34 cellular contexts compared by ENCODE assay signal in the genomic region with DNA sequence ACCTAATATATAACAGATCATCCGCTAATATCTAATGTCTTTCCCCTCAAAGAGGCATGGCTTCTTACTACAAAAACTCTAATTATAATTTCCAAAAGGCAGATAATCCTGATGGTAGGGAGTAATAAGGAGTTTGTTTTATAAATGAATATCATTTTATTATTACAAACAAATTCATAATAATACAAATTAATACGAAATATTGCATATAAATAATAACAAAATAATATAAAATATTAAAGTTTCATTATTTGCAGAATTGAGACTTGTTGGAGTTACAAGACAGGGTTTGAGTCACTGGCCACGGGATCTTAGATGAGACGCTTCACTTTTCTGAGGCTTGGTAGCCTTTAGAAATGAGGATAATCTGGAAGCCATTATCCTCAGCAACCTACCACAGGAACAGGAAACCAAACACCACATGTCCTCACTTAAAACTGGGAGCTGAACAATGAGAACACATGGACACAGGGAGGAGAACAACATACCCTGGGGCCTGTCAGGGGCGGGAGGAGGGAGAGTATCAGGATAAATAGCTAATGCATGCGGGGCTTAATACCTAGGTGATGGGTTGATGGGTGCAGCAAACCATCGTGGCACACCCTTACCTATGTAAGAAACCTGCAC. TPM values are rescaled to one million over a fixed set of nuclear protein-coding genes. Genes with fewer than 3 reads are reported as not detected.
DNase-seq lines count a peak whose midpoint lies in the region; ATAC-seq and TF ChIP-seq lines count a peak whose summit lies in the region.
"Had no signal": no experiment of that assay in that cellular context is flagged by ENCODE, and none has a peak within 500 bp of the region (broad histone marks: within the 10 kb centered on the region; RNA-seq: fewer than 3 reads in every experiment).

No MANE protein-coding gene starts in this region.

- H4K20me1 ChIP-seq in hepatocyte (ENCODE audit: insufficient read depth, poor library complexity, severe bottlenecking) = no peaks in the 10 kb centered on the region

- H3K36me3 Mint-ChIP-seq in HFFc6 (ENCODE audit: low read depth) = no peaks in the 10 kb centered on the region
- H3K36me3 Mint-ChIP-seq: CD4-positive, CD25-positive, alpha-beta regulatory T cell; natural killer cell had no signal

- H3K4me3 ChIP-seq in BJ (ENCODE audit: low read depth, low read length) (no peak overlapping the region), SK-N-MC (no peak overlapping the region), hepatocyte (no peak overlapping the region), suprapubic skin (no peak overlapping the region)
- H3K4me3 ChIP-seq: gastrocnemius medialis, K562, lung, MG63, mucosa of descending colon, stomach, thyroid gland, vagina had no signal

- H3K4me1 ChIP-seq in hepatocyte (ENCODE audit: insufficient read depth) (no peaks in the 10 kb centered on the region), suprapubic skin (peaks cover 3% of the 10 kb centered on the region)
- H3K4me1 ChIP-seq: thyroid gland, vagina had no signal

- POLR2A ChIA-PET in BJ (lab: Charles Lee) = no interaction called here

- peak overlapping the region; percentile 53 for H3K4me3 Mint-ChIP-seq in HFFc6
- H3K4me3 Mint-ChIP-seq: CD4-positive, CD25-positive, alpha-beta regulatory T cell; dendritic cell treated with granulocyte-macrophage colony-stimulating factor and Interleukin-4, amounts not matched to agents 40 ng/mL and 50 ng/mL, for 4 days; natural killer cell had no signal

- H3K27ac Mint-ChIP-seq in HFFc6 = no peak overlapping the region
- H3K27ac Mint-ChIP-seq: CD4-positive, CD25-positive, alpha-beta regulatory T cell; dendritic cell treated with granulocyte-macrophage colony-stimulating factor and Interleukin-4, amounts not matched to agents 40 ng/mL and 50 ng/mL, for 4 days; natural killer cell had no signal

- H3K4me2 ChIP-seq in hepatocyte = no peak overlapping the region

- no peak for TF ChIP-seq CTCF in BJ (IDR thresholded peaks at IDR 0.05; ENCODE audit: insufficient read depth, low read depth, low read length)
- no peak for TF ChIP-seq CTCF in HFFc6 (IDR thresholded peaks at IDR 0.05)
- TF ChIP-seq CTCF in hepatocyte (IDR thresholded peaks at IDR 0.05; ENCODE audit: poor library complexity) = no peak
- no peak for TF ChIP-seq CTCF in suprapubic skin (IDR thresholded peaks at IDR 0.05)

- H2AFZ ChIP-seq in hepatocyte = no peak overlapping the region

- H3K27me3 Mint-ChIP-seq in HFFc6 (ENCODE audit: insufficient read depth) = peaks cover 8% of the 10 kb centered on the region
- H3K27me3 Mint-ChIP-seq: CD4-positive, CD25-positive, alpha-beta regulatory T cell; dendritic cell treated with granulocyte-macrophage colony-stimulating factor and Interleukin-4, amounts not matched to agents 40 ng/mL and 50 ng/mL, for 4 days had no signal

- H3K36me3 ChIP-seq in BJ (ENCODE audit: control insufficient read depth, insufficient read depth, low read length) (no peaks in the 10 kb centered on the region), SK-N-MC (ENCODE audit: insufficient read depth, low read length) (no peaks in the 10 kb centered on the region), hepatocyte (replicated peaks; ENCODE audit: insufficient read depth, low read depth) (no peaks in the 10 kb centered on the region), suprapubic skin (no peaks in the 10 kb centered on the region)
- H3K36me3 ChIP-seq: gastrocnemius medialis, MG63, stomach, thyroid gland, vagina, WERI-Rb-1 had no signal

- no peak for TF ChIP-seq POLR2A in suprapubic skin (IDR thresholded peaks at IDR 0.05)

- H3K9me2 ChIP-seq in hepatocyte (replicated peaks; ENCODE audit: insufficient read depth) = no peaks in the 10 kb centered on the region

- no peak for ATAC-seq in HG02642 (IDR thresholded peaks at IDR 0.05; ENCODE audit: poor library complexity, unreplicated experiment)
- ATAC-seq: gastrocnemius medialis, Right ventricle myocardium inferior had no signal

- no peak overlapping the region for H3K9ac ChIP-seq in SK-N-MC (ENCODE audit: insufficient read length)

- no peaks in the 10 kb centered on the region for H3K9me3 ChIP-seq in SK-N-MC (ENCODE audit: low read depth, low read length)
- H3K9me3 ChIP-seq in hepatocyte (ENCODE audit: low read depth) = no peaks in the 10 kb centered on the region
- H3K9me3 ChIP-seq in suprapubic skin = no peaks in the 10 kb centered on the region
- H3K9me3 ChIP-seq: gastrocnemius medialis, MG63, mucosa of descending colon, stomach, thyroid gland, vagina had no signal

- no peak for TF ChIP-seq EP300 in suprapubic skin (IDR thresholded peaks at IDR 0.05)

- no peaks in the 10 kb centered on the region for H3K79me2 ChIP-seq in hepatocyte

- no peaks in the 10 kb centered on the region for H3K27me3 ChIP-seq in BJ (ENCODE audit: control insufficient read depth, insufficient read depth, low read length)
- H3K27me3 ChIP-seq in hepatocyte = no peaks in the 10 kb centered on the region
- H3K27me3 ChIP-seq in suprapubic skin = no peaks in the 10 kb centered on the region
- H3K27me3 ChIP-seq: gastrocnemius medialis, MG63, stomach, thyroid gland, vagina had no signal

- DNase-seq in BJ (ENCODE audit: low read depth) (peak; percentile 15), HFFc6 (no peak), SK-N-MC (ENCODE audit: low read depth, low spot score) (peak; percentile 26), hepatocyte (ENCODE audit: low spot score) (no peak), Kasumi-1 (lab: John Stamatoyannopoulos, UW) (no peak), suprapubic skin (ENCODE audit: low spot score in 2 of 2) (no peak)
- no peak for DNase-seq in activated CD8-positive, alpha-beta memory T cell treated with anti-CD3 and anti-CD28 coated beads, Interleukin-2, amount 50 U/mL, for 4 hours
- DNase-seq: activated CD4-positive, alpha-beta T cell treated with anti-CD3 and anti-CD28 coated beads for 48 hours; activated effector memory CD4-positive, alpha-beta T cell treated with anti-CD3 and anti-CD28 coated beads, Interleukin-2, amount 50 U/mL, for 16 hours; activated T-cell treated with anti-CD3 and anti-CD28 coated beads, Interleukin-2, amount 50 U/mL, for 1 hour; Calu3; CD4-positive, CD25-positive, alpha-beta regulatory T cell; DMS79; gastrocnemius medialis; hippocampal formation; MG63; mucosa of descending colon; natural killer cell; NCI-H1105; NCI-H187 treated with DMSO at 0.1 percent for 48 hours; NCI-H524; OCI-M1; stimulated activated CD4-positive, alpha-beta T cell treated with anti-CD3 and anti-CD28 coated beads, Interleukin-4, amount 100 ng/mL, for 1 hour; stomach; SW 1271; thyroid gland; WERI-Rb-1 had no signal

- H3K4me1 Mint-ChIP-seq in HFFc6 (ENCODE audit: low read depth) = peaks cover 23% of the 10 kb centered on the region

- no peaks in the 10 kb centered on the region for H3K9me3 Mint-ChIP-seq in HFFc6
- H3K9me3 Mint-ChIP-seq: CD4-positive, CD25-positive, alpha-beta regulatory T cell; dendritic cell treated with granulocyte-macrophage colony-stimulating factor and Interleukin-4, amounts not matched to agents 40 ng/mL and 50 ng/mL, for 4 days; natural killer cell had no signal

- 72% methylated on average over 7 of the region's 7 CpGs for WGBS in hepatocyte (ENCODE audit: low lambda C conversion rate, missing lambda C conversion rate)
- WGBS in suprapubic skin = 64% methylated on average over 7 of the region's 7 CpGs

- H3K27ac ChIP-seq in SK-N-MC = no peak overlapping the region
- peak overlapping the region; percentile 80 for H3K27ac ChIP-seq in hepatocyte
- H3K27ac ChIP-seq in suprapubic skin = no peak overlapping the region
- H3K27ac ChIP-seq: gastrocnemius medialis, thyroid gland, vagina, WERI-Rb-1 had no signal

- CTCF ChIA-PET in BJ (lab: Yijun Ruan, JAX) = no interaction called here

RNA-seq across cellular contexts. Expression of a gene that starts 48.7 kb away (rescaled TPM):
- polyA plus RNA-seq in BJ (2011; rRNA removed) (0.05 TPM in 1 of 2 replicates, not detected in the other), hepatocyte (not detected in 2 replicates)
- 0.09 TPM in 1 of 2 replicates, not detected in the other for polyA minus RNA-seq in BJ (2011; rRNA and poly(A)+ RNA removed)
- total RNA-seq in HFFc6 (2021; fragmentation: NEBNext Ultra II Directional; extraction: Animal tissue kit (Norgen Biotek cat#: 25700)) = under 1 TPM in 3 of 6 experiments, not detected in 3; 0.07 to 0.32 (median 0.10) TPM
- total RNA-seq in hepatocyte (0.73 and 2.4 TPM in 2 replicates), suprapubic skin (1 to 10 TPM in 1 of 4 donors, under 1 TPM in 3; 0.34 to 1.2 (median 0.91) TPM)
- total RNA-seq: HT1080 had no signal
- polyA plus RNA-seq: CD4-positive, CD25-positive, alpha-beta regulatory T cell had no signal

Comparison
In these comparisons a context has a peak if more than half of its experiments do, and no peak if none do; other contexts are left out.
1. DNase-seq: peak in BJ (single experiment) and SK-N-MC (single experiment); none in HFFc6 (single experiment), hepatocyte (single experiment), Kasumi-1 (0 of 2), suprapubic skin (0 of 2) and activated CD8-positive, alpha-beta memory T cell treated with anti-CD3 and anti-CD28 coated beads, Interleukin-2, amount 50 U/mL, for 4 hours (single experiment).